Comparison of ENCODE assay signal across 28 cellular contexts in the genomic region with DNA sequence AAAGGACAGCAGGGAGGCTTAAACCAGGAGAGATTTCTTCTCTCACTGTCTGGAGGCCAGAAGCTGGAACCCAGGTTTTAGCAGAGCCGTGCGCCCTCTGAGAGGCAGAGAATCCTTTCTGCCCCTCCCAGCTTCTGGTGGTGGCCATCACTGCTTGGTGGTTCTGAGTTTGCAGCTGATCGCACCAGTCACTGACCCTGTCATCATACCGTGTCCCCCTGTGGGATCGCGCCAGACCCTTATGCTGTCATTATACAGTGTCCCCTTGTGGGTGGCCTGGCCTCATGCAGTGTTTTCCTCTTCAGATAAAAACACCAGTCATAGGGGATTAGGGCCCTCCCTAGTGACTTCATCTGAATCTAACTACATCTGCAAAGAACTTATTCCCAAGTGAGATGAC.
"Had no signal": no experiment of that assay in that cellular context is flagged by ENCODE, and none has a peak within 500 bp of the region (broad histone marks: within the 10 kb centered on the region; RNA-seq: fewer than 3 reads in every experiment).

No MANE protein-coding gene starts in this region.

- ATAC-seq: esophagus mucosa; gastrocnemius medialis; mucosa of descending colon; stimulated activated memory B cell treated with anti-CD40 and anti-IgM and Interleukin-4, amounts not matched to agents 10 μg/mL and 1 μg/mL and 100 μg/mL, for 72 hours; stimulated activated naive CD8-positive, alpha-beta T cell treated with anti-CD3 and anti-CD28 coated beads, Interleukin-15, Interleukin-2, amounts not matched to agents 100 U/mL and 50 U/mL, for 24 hours had no signal

- H3K9me3 Mint-ChIP-seq: memory B cell; mesothelial cell of epicardium; naive B cell; natural killer cell treated with Interleukin-12 subunit alpha and Interleukin-12 subunit beta and Interleukin-15 and Interleukin-18, amount 100 ng/mL, for 72 hours; neural crest cell; stimulated activated memory B cell treated with anti-CD40 and anti-IgM and Interleukin-4, amounts not matched to agents 10 μg/mL and 1 μg/mL and 100 μg/mL, for 72 hours had no signal

- H3K27ac Mint-ChIP-seq: memory B cell; mesothelial cell of epicardium; naive B cell; natural killer cell treated with Interleukin-12 subunit alpha and Interleukin-12 subunit beta and Interleukin-15 and Interleukin-18, amount 100 ng/mL, for 72 hours; progenitor cell of endocrine pancreas; stimulated activated memory B cell treated with anti-CD40 and anti-IgM and Interleukin-4, amounts not matched to agents 10 μg/mL and 1 μg/mL and 100 μg/mL, for 72 hours had no signal

- H3K4me3 ChIP-seq: dorsolateral prefrontal cortex, gastrocnemius medialis, lung, mucosa of descending colon, skin epidermis, spleen, thoracic aorta, tibial nerve, upper lobe of left lung had no signal

- H3K36me3 Mint-ChIP-seq: memory B cell; mesothelial cell of epicardium; naive B cell; natural killer cell treated with Interleukin-12 subunit alpha and Interleukin-12 subunit beta and Interleukin-15 and Interleukin-18, amount 100 ng/mL, for 72 hours; stimulated activated memory B cell treated with anti-CD40 and anti-IgM and Interleukin-4, amounts not matched to agents 10 μg/mL and 1 μg/mL and 100 μg/mL, for 72 hours had no signal

- H3K9me3 ChIP-seq: gastrocnemius medialis, mucosa of descending colon, spleen, thoracic aorta, tibial nerve, upper lobe of left lung had no signal

- FAIRE-seq: keratinocyte, urothelium cell line had no signal

- H3K9ac ChIP-seq: parathyroid adenoma had no signal

- H3K4me1 ChIP-seq: gastrocnemius medialis, parathyroid adenoma, spleen, tibial nerve had no signal

- H2AFZ ChIP-seq: parathyroid adenoma had no signal

- H3K27ac ChIP-seq: dorsolateral prefrontal cortex, epithelial cell of prostate, gastrocnemius medialis, parathyroid adenoma, skin epidermis, spleen, thoracic aorta, tibial nerve, upper lobe of left lung had no signal

- H3K36me3 ChIP-seq: gastrocnemius medialis, spleen, thoracic aorta, tibial nerve, upper lobe of left lung had no signal

- H3K79me2 ChIP-seq: parathyroid adenoma had no signal

- DNase-seq: cerebellar nuclear complex; dorsolateral prefrontal cortex; effector CD4-positive, alpha-beta T cell; foreskin fibroblast; gastrocnemius medialis; mucosa of descending colon; naive B cell; nucleus accumbens; spleen; stimulated activated CD4-positive, alpha-beta T cell treated with anti-CD3 and anti-CD28 coated beads, Interleukin-4, amount 100 ng/mL, for 4 hours; stimulated activated naive CD8-positive, alpha-beta T cell treated with anti-CD3 and anti-CD28 coated beads, Interleukin-15, Interleukin-2, amounts not matched to agents 100 U/mL and 50 U/mL, for 24 hours; substantia nigra; upper lobe of left lung had no signal

- H3K4me3 Mint-ChIP-seq: memory B cell; mesothelial cell of epicardium; naive B cell; natural killer cell treated with Interleukin-12 subunit alpha and Interleukin-12 subunit beta and Interleukin-15 and Interleukin-18, amount 100 ng/mL, for 72 hours; neural crest cell; stimulated activated memory B cell treated with anti-CD40 and anti-IgM and Interleukin-4, amounts not matched to agents 10 μg/mL and 1 μg/mL and 100 μg/mL, for 72 hours had no signal

- H3K4me1 Mint-ChIP-seq: memory B cell; naive B cell; stimulated activated memory B cell treated with anti-CD40 and anti-IgM and Interleukin-4, amounts not matched to agents 10 μg/mL and 1 μg/mL and 100 μg/mL, for 72 hours had no signal

- H3K27me3 ChIP-seq: tibial nerve, upper lobe of left lung had no signal
